19 cellular contexts compared by ENCODE assay signal in the genomic region with DNA sequence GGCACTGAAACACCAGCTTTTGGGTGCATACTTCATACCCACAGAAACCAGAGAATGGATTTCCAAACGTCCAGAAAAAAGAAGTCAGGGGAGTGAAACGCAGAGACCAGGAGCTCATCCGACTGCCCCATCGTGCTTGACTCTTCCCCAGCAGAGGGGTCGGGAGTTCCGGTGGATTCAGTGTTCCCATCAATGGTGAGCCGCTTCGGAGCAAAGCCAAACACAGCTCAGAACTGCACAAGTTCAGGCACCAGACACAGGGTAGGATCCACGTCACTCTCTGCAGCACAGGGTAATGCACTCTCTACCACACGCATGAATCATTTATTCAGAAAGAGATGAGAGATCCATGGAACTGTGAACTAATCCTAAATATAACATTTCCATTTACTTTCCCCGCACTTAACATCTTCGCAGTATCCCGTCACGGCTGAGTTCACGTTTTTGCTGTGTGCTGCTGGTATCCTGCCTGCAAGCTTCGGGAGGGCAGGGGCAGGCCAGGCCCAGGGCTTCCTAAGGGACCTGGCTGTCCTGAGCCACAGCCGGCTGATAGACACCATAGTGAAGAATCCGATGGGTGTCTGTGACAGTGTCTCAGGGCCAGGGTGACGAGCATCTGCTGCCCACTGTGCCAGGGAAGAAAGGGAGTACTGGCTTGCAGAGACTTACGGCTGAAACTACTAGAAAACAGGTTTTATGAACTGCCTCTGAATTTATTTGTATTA.
"Had no signal": no experiment of that assay in that cellular context is flagged by ENCODE, and none has a peak within 500 bp of the region (broad histone marks: within the 10 kb centered on the region; RNA-seq: fewer than 3 reads in every experiment).

No MANE protein-coding gene starts in this region.

- H3K27me3 Mint-ChIP-seq: stimulated activated naive CD8-positive, alpha-beta T cell treated with anti-CD3 and anti-CD28 coated beads, Interleukin-15, Interleukin-2, amounts not matched to agents 100 ng/mL and 50 ng/mL, for 24 hours had no signal

- H3K27me3 ChIP-seq: colonic mucosa, foreskin keratinocyte, pancreas, right lobe of liver, transverse colon had no signal

- H3K4me3 Mint-ChIP-seq: naive B cell; stimulated activated naive CD8-positive, alpha-beta T cell treated with anti-CD3 and anti-CD28 coated beads, Interleukin-15, Interleukin-2, amounts not matched to agents 100 ng/mL and 50 ng/mL, for 24 hours had no signal

- H3K4me1 Mint-ChIP-seq: naive B cell had no signal

- H3K27ac ChIP-seq: colonic mucosa, foreskin keratinocyte, left ventricle myocardium inferior, pancreas, prostate gland, right lobe of liver, skin epidermis, thoracic aorta, transverse colon had no signal

- ATAC-seq: foreskin keratinocyte, left cardiac atrium, right lobe of liver had no signal

- H3K4me1 ChIP-seq: colonic mucosa, foreskin keratinocyte, left ventricle myocardium inferior, prostate gland, right lobe of liver, transverse colon had no signal

- H3K4me3 ChIP-seq: colonic mucosa, left ventricle myocardium inferior, lung, pancreas, prostate gland, right lobe of liver, skin epidermis, thoracic aorta, transverse colon had no signal

- H3K27ac Mint-ChIP-seq: naive B cell; stimulated activated naive CD8-positive, alpha-beta T cell treated with anti-CD3 and anti-CD28 coated beads, Interleukin-15, Interleukin-2, amounts not matched to agents 100 ng/mL and 50 ng/mL, for 24 hours had no signal

- H3K36me3 ChIP-seq: colonic mucosa, left ventricle myocardium inferior, pancreas, prostate gland, right lobe of liver, thoracic aorta, transverse colon had no signal

- DNase-seq: caudate nucleus; colonic mucosa; dermis blood vessel endothelial cell; foreskin keratinocyte; kidney; left cardiac atrium; left ventricle myocardium inferior; mesenchymal stem cell; naive B cell; nucleus accumbens; stimulated activated CD4-positive, alpha-beta T cell treated with anti-CD3 and anti-CD28 coated beads, Interleukin-12 subunit alpha, Interleukin-12 subunit beta, amount 100 ng/mL, for 4 hours; transverse colon had no signal

- H3K9me3 ChIP-seq: colonic mucosa, pancreas, prostate gland, right lobe of liver had no signal
